Comparison of ENCODE assay signal across 1 cellular context in the genomic region with DNA sequence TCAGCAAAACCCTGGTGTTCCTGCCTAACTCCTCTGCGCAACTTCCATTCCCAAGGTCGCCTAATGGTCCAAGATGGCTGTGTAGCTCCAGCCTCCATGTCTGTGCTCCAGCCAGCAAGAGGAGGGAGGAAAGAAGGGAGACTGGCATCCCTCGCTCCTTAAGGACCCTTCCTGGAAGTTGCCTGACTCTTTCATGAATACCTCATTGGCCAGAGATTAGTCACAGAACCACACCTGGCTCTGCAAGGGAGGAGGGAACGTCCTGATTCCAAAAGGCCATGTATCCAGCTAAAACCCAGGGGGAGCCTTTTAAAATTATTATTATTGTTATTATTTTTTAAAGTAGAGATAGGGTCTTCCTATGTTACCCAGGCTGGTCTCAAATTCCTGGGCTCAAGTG.
TF ChIP-seq lines count a peak whose summit lies in the region.

No MANE protein-coding gene starts in this region.

TF ChIP-seq in IMR-90, 13 proteins besides CTCF, POLR2A, EP300 and RAD21:
- TF ChIP-seq RCOR1 (IDR thresholded peaks at IDR 0.05; ENCODE audit: insufficient replicate concordance, low read length), result no peak
- TF ChIP-seq ELK1 (IDR thresholded peaks at IDR 0.05; ENCODE audit: borderline replicate concordance, low read depth, low read length), result no peak
- TF ChIP-seq NFE2L2 (IDR thresholded peaks at IDR 0.05; ENCODE audit: low read depth, low read length), result no peak
- no peak for TF ChIP-seq MAZ (IDR thresholded peaks at IDR 0.05; ENCODE audit: borderline replicate concordance, low read depth, low read length)
- no peak for TF ChIP-seq RFX5 (IDR thresholded peaks at IDR 0.05; ENCODE audit: low read depth, low read length)
- TF ChIP-seq BHLHE40 (IDR thresholded peaks at IDR 0.05; ENCODE audit: low read depth, low read length), result no peak
- TF ChIP-seq FOS (IDR thresholded peaks at IDR 0.05; ENCODE audit: low read depth, low read length), result no peak
- TF ChIP-seq CHD1 (IDR thresholded peaks at IDR 0.05; ENCODE audit: low read depth, low read length), result no peak
- no peak for TF ChIP-seq SMC3 (IDR thresholded peaks at IDR 0.05; ENCODE audit: low read depth, low read length)
- TF ChIP-seq, protein P1, sequence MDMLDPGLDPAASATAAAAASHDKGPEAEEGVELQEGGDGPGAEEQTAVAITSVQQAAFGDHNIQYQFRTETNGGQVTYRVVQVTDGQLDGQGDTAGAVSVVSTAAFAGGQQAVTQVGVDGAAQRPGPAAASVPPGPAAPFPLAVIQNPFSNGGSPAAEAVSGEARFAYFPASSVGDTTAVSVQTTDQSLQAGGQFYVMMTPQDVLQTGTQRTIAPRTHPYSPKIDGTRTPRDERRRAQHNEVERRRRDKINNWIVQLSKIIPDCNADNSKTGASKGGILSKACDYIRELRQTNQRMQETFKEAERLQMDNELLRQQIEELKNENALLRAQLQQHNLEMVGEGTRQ (IDR thresholded peaks at IDR 0.05; ENCODE audit: low read depth, low read length), result no peak
- no peak for TF ChIP-seq MXI1 (IDR thresholded peaks at IDR 0.05; ENCODE audit: borderline replicate concordance, low read depth, low read length)
- TF ChIP-seq CEBPB (IDR thresholded peaks at IDR 0.05; ENCODE audit: low read depth, low read length), result no peak
- TF ChIP-seq MAFK (IDR thresholded peaks at IDR 0.05; ENCODE audit: low read depth, low read length), result no peak
TF ChIP-seq in IMR-90: peak in this region for 0.
